ENCODE assay signal across 21 cellular contexts in genomic region chr1:222225171-222225570, GRCh38.
"Had no signal": no experiment of that assay in that cellular context is flagged by ENCODE, and none has a peak within 500 bp of the region (broad histone marks: within the 10 kb centered on the region; RNA-seq: fewer than 3 reads in every experiment).

No MANE protein-coding gene starts in this region.

- H3K4me3 Mint-ChIP-seq: activated CD4-positive, alpha-beta memory T cell treated with anti-CD3 and anti-CD28 coated beads, Interleukin-2, amount 10 ng/mL, durations not matched to agents 7 days and 5 days; activated CD4-positive, alpha-beta T cell treated with anti-CD3 and anti-CD28 coated beads, Interleukin-2, amount 10 ng/mL, durations not matched to agents 24 days and 14 days; activated naive CD4-positive, alpha-beta T cell treated with anti-CD3 and anti-CD28 coated beads, Interleukin-2, amount 10 ng/mL, durations not matched to agents 7 days and 5 days; activated T-cell treated with anti-CD3 and anti-CD28 coated beads, Interleukin-2, amount 50 U/mL, for 72 hours; central memory CD8-positive, alpha-beta T cell; naive B cell; type B pancreatic cell had no signal

- H3K27ac Mint-ChIP-seq: activated CD4-positive, alpha-beta memory T cell treated with anti-CD3 and anti-CD28 coated beads, Interleukin-2, amount 10 ng/mL, durations not matched to agents 7 days and 5 days; activated CD4-positive, alpha-beta T cell treated with anti-CD3 and anti-CD28 coated beads, Interleukin-2, amount 10 ng/mL, durations not matched to agents 24 days and 14 days; activated naive CD4-positive, alpha-beta T cell treated with anti-CD3 and anti-CD28 coated beads, Interleukin-2, amount 10 ng/mL, durations not matched to agents 7 days and 5 days; activated T-cell treated with anti-CD3 and anti-CD28 coated beads, Interleukin-2, amount 50 U/mL, for 72 hours; naive B cell; type B pancreatic cell had no signal

- FAIRE-seq: colon, kidney had no signal

- H3K4me1 ChIP-seq: body of pancreas, lower lobe of right lung, sigmoid colon had no signal

- H3K27me3 Mint-ChIP-seq: activated CD4-positive, alpha-beta memory T cell treated with anti-CD3 and anti-CD28 coated beads, Interleukin-2, amount 10 ng/mL, durations not matched to agents 7 days and 5 days; activated CD4-positive, alpha-beta T cell treated with anti-CD3 and anti-CD28 coated beads, Interleukin-2, amount 10 ng/mL, durations not matched to agents 24 days and 14 days; activated naive CD4-positive, alpha-beta T cell treated with anti-CD3 and anti-CD28 coated beads, Interleukin-2, amount 10 ng/mL, durations not matched to agents 7 days and 5 days had no signal

- H3K4me1 Mint-ChIP-seq: activated CD4-positive, alpha-beta memory T cell treated with anti-CD3 and anti-CD28 coated beads, Interleukin-2, amount 10 ng/mL, durations not matched to agents 7 days and 5 days; activated CD4-positive, alpha-beta T cell treated with anti-CD3 and anti-CD28 coated beads, Interleukin-2, amount 10 ng/mL, durations not matched to agents 24 days and 14 days; activated naive CD4-positive, alpha-beta T cell treated with anti-CD3 and anti-CD28 coated beads, Interleukin-2, amount 10 ng/mL, durations not matched to agents 7 days and 5 days; central memory CD8-positive, alpha-beta T cell; naive B cell had no signal

- H3K36me3 Mint-ChIP-seq: activated naive CD4-positive, alpha-beta T cell treated with anti-CD3 and anti-CD28 coated beads, Interleukin-2, amount 10 ng/mL, durations not matched to agents 7 days and 5 days; naive B cell; type B pancreatic cell had no signal

- H3K27ac ChIP-seq: body of pancreas, esophagus squamous epithelium, lower lobe of right lung, sigmoid colon, thoracic aorta, vagina, VCaP had no signal

- H3K4me3 ChIP-seq: body of pancreas, esophagus squamous epithelium, lower lobe of right lung, sigmoid colon, thoracic aorta, vagina had no signal

- DNase-seq: activated CD4-positive, alpha-beta memory T cell treated with anti-CD3 and anti-CD28 coated beads, Interleukin-2, amount 10 ng/mL, durations not matched to agents 7 days and 5 days; activated CD4-positive, alpha-beta T cell treated with anti-CD3 and anti-CD28 coated beads, Interleukin-2, amount 10 ng/mL, durations not matched to agents 24 days and 14 days; activated effector memory CD4-positive, alpha-beta T cell treated with Interleukin-2 at 50 U/mL for 16 hours; activated naive CD4-positive, alpha-beta T cell treated with anti-CD3 and anti-CD28 coated beads, Interleukin-2, amount 10 ng/mL, durations not matched to agents 7 days and 5 days; activated T-cell treated with anti-CD3 and anti-CD28 coated beads, Interleukin-2, amount 50 U/mL, for 72 hours; anterior cingulate cortex; body of pancreas; esophagus squamous epithelium; kidney; lower lobe of right lung; naive B cell; occipital lobe; sigmoid colon; stimulated activated CD4-positive, alpha-beta T cell treated with anti-CD3 and anti-CD28 coated beads, Interleukin-4, amount 100 ng/mL, for 1 hour; stimulated activated naive CD4-positive, alpha-beta T cell treated with Interleukin-2 at 50 U/mL for 16 hours had no signal

- H3K9me3 ChIP-seq: body of pancreas, esophagus squamous epithelium, lower lobe of right lung, sigmoid colon, thoracic aorta, vagina had no signal

- H3K27me3 ChIP-seq: body of pancreas, esophagus squamous epithelium, sigmoid colon, vagina had no signal

- H3K36me3 ChIP-seq: esophagus squamous epithelium, lower lobe of right lung, sigmoid colon, thoracic aorta, vagina had no signal
